Comparison of ENCODE assay signal across 24 cellular contexts in genomic region chr17:78588258-78589030, GRCh38. TPM values are rescaled to one million over a fixed set of nuclear protein-coding genes. Genes with fewer than 3 reads are reported as not detected.
DNase-seq lines count a peak whose midpoint lies in the region; ATAC-seq and TF ChIP-seq lines count a peak whose summit lies in the region.
"Had no signal": no experiment of that assay in that cellular context is flagged by ENCODE, and none has a peak within 500 bp of the region (broad histone marks: within the 10 kb centered on the region; RNA-seq: fewer than 3 reads in every experiment).

No MANE protein-coding gene starts in this region.

- H3K23ac ChIP-seq in IMR-90 (ENCODE audit: low read depth, low read length): no peak overlapping the region
- no peak overlapping the region for H3K23ac ChIP-seq in mesenchymal stem cell (ENCODE audit: low read length in 2 of 2)

- CTCF ChIA-PET in IMR-90 (lab: Yijun Ruan, JAX): no interaction called here

- H4K91ac ChIP-seq in IMR-90 (ENCODE audit: insufficient read depth, low read depth, low read length) (no peak overlapping the region), mesenchymal stem cell (ENCODE audit: low read length) (peak overlapping the region; percentile 62)

- H3K27me3 ChIP-seq in BLaER1 (no peaks in the 10 kb centered on the region), IMR-90 (ENCODE audit: control insufficient read depth, insufficient read depth, low read length) (peaks cover 9% of the 10 kb centered on the region; the same call in 1 of the 2 replicates), mesenchymal stem cell (ENCODE audit: control insufficient read depth in 1 of 2, insufficient read depth in 1 of 2, low read length in 2 of 2) (peaks cover 0 to 26% of the 10 kb centered on the region in 2 experiments)
- H3K27me3 ChIP-seq: body of pancreas, suprapubic skin had no signal

- intact Hi-C loops in IMR-90 (cut with micrococcal nuclease): no loop called here

- no peak overlapping the region for H3K56ac ChIP-seq in IMR-90 (ENCODE audit: extremely low read depth, insufficient read depth, low read length)

- H3K4me3 ChIP-seq in BLaER1 (no peak overlapping the region), IMR-90 (ENCODE audit: insufficient read depth, low read depth, low read length) (no peak overlapping the region), mesenchymal stem cell (ENCODE audit: insufficient read depth in 1 of 2, low read depth in 1 of 2, low read length in 2 of 2) (no peak overlapping the region)
- H3K4me3 ChIP-seq: body of pancreas, skin epidermis, suprapubic skin had no signal

- no TSS peak for BruUV-seq in IMR-90 (replicated peaks; lab: Mats Ljungman, UMichigan)

- H2BK12ac ChIP-seq in mesenchymal stem cell (ENCODE audit: low read length in 2 of 2): peak overlapping the region; percentile 59 to 89

- in situ Hi-C loops in IMR-90 (cut with MboI; ENCODE audit: low sequenced_read_pairs): no loop called here

- H3K79me1 ChIP-seq in IMR-90 (ENCODE audit: low read depth in 1 of 2, low read length in 2 of 2): no peaks in the 10 kb centered on the region
- H3K79me1 ChIP-seq in mesenchymal stem cell (replicated peaks; ENCODE audit: low read length, poor library complexity, severe bottlenecking): no peaks in the 10 kb centered on the region

- no peak overlapping the region for H4K8ac ChIP-seq in IMR-90 (ENCODE audit: low read depth in 2 of 2, low read length in 2 of 2)
- H4K8ac ChIP-seq in mesenchymal stem cell (ENCODE audit: low read length): peak overlapping the region; percentile 10

- peak overlapping the region; percentile 80 for H3K4me2 ChIP-seq in BLaER1
- no peak overlapping the region for H3K4me2 ChIP-seq in IMR-90 (ENCODE audit: low read depth, low read length)
- no peak overlapping the region for H3K4me2 ChIP-seq in mesenchymal stem cell (ENCODE audit: low read length, poor library complexity, severe bottlenecking)

- H2AK9ac ChIP-seq in IMR-90 (replicated peaks; ENCODE audit: low read depth, low read length, poor library complexity): no peak overlapping the region

- H2BK120ac ChIP-seq in IMR-90 (ENCODE audit: low read depth, low read length) (no peak overlapping the region), mesenchymal stem cell (ENCODE audit: low read depth, low read length) (peak overlapping the region; percentile 40)

- peaks cover 66% of the 10 kb centered on the region for H3K4me1 ChIP-seq in BLaER1
- peaks cover 2% of the 10 kb centered on the region; the same call in 1 of the 2 replicates for H3K4me1 ChIP-seq in IMR-90 (ENCODE audit: control insufficient read depth, insufficient read depth, low read length)
- H3K4me1 ChIP-seq in mesenchymal stem cell (ENCODE audit: control insufficient read depth, insufficient read depth, low read depth, low read length): peaks cover 14% of the 10 kb centered on the region
- H3K4me1 ChIP-seq: body of pancreas had no signal

- peak overlapping the region; percentile 1; the same call in 1 of the 2 replicates for H2AK5ac ChIP-seq in IMR-90 (ENCODE audit: low read depth, low read length)
- H2AK5ac ChIP-seq in mesenchymal stem cell (ENCODE audit: low read length, severe bottlenecking): peak overlapping the region; percentile 33

- dilution Hi-C loops in IMR-90 (cut with HindIII; ENCODE audit: low sequenced_read_pairs, unreplicated experiment): no loop called here

- H3K9me3 ChIP-seq in BLaER1 (no peaks in the 10 kb centered on the region), IMR-90 (ENCODE audit: control insufficient read depth, insufficient read depth, low read length) (no peaks in the 10 kb centered on the region), mesenchymal stem cell (ENCODE audit: control insufficient read depth, low read length) (no peaks in the 10 kb centered on the region)
- H3K9me3 ChIP-seq: body of pancreas, suprapubic skin had no signal

- H3K9ac ChIP-seq in BLaER1 (no peak overlapping the region), IMR-90 (ENCODE audit: low read depth, low read length) (no peak overlapping the region), mesenchymal stem cell (ENCODE audit: low read length) (no peak overlapping the region)

- WGBS in IMR-90 (ENCODE audit: extremely low coverage in 2 of 2, insufficient read length in 1 of 2), 2 experiments: 62% methylated on average over 3 of the region's 16 CpGs; no CpG with 5 or more reads in 1 of the 2 experiments
- whole genome bisulfite sequencing in mesenchymal stem cell: 68% methylated on average over 16 of the region's 16 CpGs

- H3K36me3 ChIP-seq in BLaER1 (no peaks in the 10 kb centered on the region), IMR-90 (ENCODE audit: control insufficient read depth, insufficient read depth, low read length) (no peaks in the 10 kb centered on the region), mesenchymal stem cell (ENCODE audit: control insufficient read depth in 1 of 2, insufficient read depth in 2 of 2, low read depth in 1 of 2, low read length in 2 of 2) (no peaks in the 10 kb centered on the region)
- H3K36me3 ChIP-seq: suprapubic skin had no signal

- TF ChIP-seq CTCF in IMR-90 (conservative IDR thresholded peaks at IDR 0.05; ENCODE audit: low read depth, low read length): no peak

- H3K14ac ChIP-seq in IMR-90 (replicated peaks; ENCODE audit: low read depth, low read length) (no peak overlapping the region), mesenchymal stem cell (ENCODE audit: low read length in 2 of 2) (no peak overlapping the region)

- no peaks in the 10 kb centered on the region for H4K20me1 ChIP-seq in BLaER1
- peaks cover 4% of the 10 kb centered on the region; the same call in 1 of the 2 replicates for H4K20me1 ChIP-seq in IMR-90 (ENCODE audit: insufficient read depth, low read length)

- ATAC-seq in IMR-90 (ENCODE audit: low read depth): no peak
- ATAC-seq: activated CD8-positive, alpha-beta T cell treated with anti-CD3 and anti-CD28 coated beads, Interleukin-2, amount 10 ng/mL, durations not matched to agents 7 days and 5 days; body of pancreas; stimulated activated memory B cell treated with anti-CD40 and anti-IgM and Interleukin-4, amounts not matched to agents 10 μg/mL and 1 μg/mL and 100 μg/mL, for 72 hours had no signal

- peaks cover 5% of the 10 kb centered on the region; the same call in 1 of the 2 replicates for H3K9me1 ChIP-seq in IMR-90 (ENCODE audit: insufficient read depth, low read length)

- DNase-seq in IMR-90: no peak
- peak; percentile 58 for DNase-seq in SK-N-DZ (ENCODE audit: low spot score)
- DNase-seq in mesenchymal stem cell: no peak
- no peak for DNase-seq in DMS53 treated with DMSO at 0.1 percent for 48 hours (lab: John Stamatoyannopoulos, UW; ENCODE audit: unreplicated experiment)
- DNase-seq in hippocampal formation (lab: John Stamatoyannopoulos, UW): no peak
- no peak for DNase-seq in stimulated activated naive CD4-positive, alpha-beta T cell (lab: John Stamatoyannopoulos, UW)
- DNase-seq in AG08396 (ENCODE audit: low spot score): no peak
- DNase-seq: activated CD4-positive, alpha-beta T cell treated with anti-CD3 and anti-CD28 coated beads for 1 hour; activated CD8-positive, alpha-beta T cell treated with anti-CD3 and anti-CD28 coated beads, Interleukin-2, amount 10 ng/mL, durations not matched to agents 7 days and 5 days; activated effector memory CD4-positive, alpha-beta T cell treated with Interleukin-2 at 50 U/mL for 16 hours; activated T-cell treated with anti-CD3 and anti-CD28 coated beads for 4 hours; body of pancreas; effector CD4-positive, alpha-beta T cell; EL; NCI-H2029; NK-92 treated with Interleukin-12 subunit alpha and Interleukin-12 subunit beta, amount 100 ng/mL, for 24 hours; SIG-M5; stimulated activated CD4-positive, alpha-beta T cell treated with anti-CD3 and anti-CD28 coated beads, Interleukin-2, amount 100 ng/mL, for 48 hours had no signal

- H2AFZ ChIP-seq in IMR-90 (replicated peaks; ENCODE audit: low read length, poor library complexity) (no peak overlapping the region), mesenchymal stem cell (ENCODE audit: low read depth, low read length) (no peak overlapping the region)

- H3K18ac ChIP-seq in IMR-90 (ENCODE audit: low read depth, low read length) (no peak overlapping the region), mesenchymal stem cell (ENCODE audit: low read depth in 1 of 2, low read length in 2 of 2) (peak overlapping the region; percentile 40 to 80)

- no peak for TF ChIP-seq RAD21 in IMR-90 (IDR thresholded peaks at IDR 0.05; ENCODE audit: low read length)

- H3K27ac ChIP-seq in BLaER1 (no peak overlapping the region), IMR-90 (ENCODE audit: insufficient read depth, low read length) (no peak overlapping the region), mesenchymal stem cell (ENCODE audit: low read length, poor library complexity, severe bottlenecking) (no peak overlapping the region)
- H3K27ac ChIP-seq: body of pancreas, skin epidermis, suprapubic skin had no signal

- H2BK5ac ChIP-seq in IMR-90 (ENCODE audit: low read depth, low read length, poor library complexity, severe bottlenecking) (no peak overlapping the region), mesenchymal stem cell (ENCODE audit: low read depth, low read length, poor library complexity, severe bottlenecking) (no peak overlapping the region)

- no peak overlapping the region for H4K5ac ChIP-seq in IMR-90 (ENCODE audit: low read depth, low read length)

- POLR2A ChIA-PET in IMR-90 (lab: Charles Lee; ENCODE audit: unreplicated experiment): no interaction called here

- no peak for TF ChIP-seq POLR2A in IMR-90 (IDR thresholded peaks at IDR 0.05; ENCODE audit: low read depth, low read length)

- H2BK15ac ChIP-seq in IMR-90 (ENCODE audit: low read depth, low read length) (no peak overlapping the region), mesenchymal stem cell (ENCODE audit: low read depth, poor library complexity, severe bottlenecking) (no peak overlapping the region)

- no peak overlapping the region for H2BK20ac ChIP-seq in IMR-90 (ENCODE audit: low read depth, low read length)

- H3K4ac ChIP-seq in IMR-90 (ENCODE audit: low read depth, low read length) (no peak overlapping the region), mesenchymal stem cell (ENCODE audit: low read depth in 1 of 2, low read length in 2 of 2) (peak overlapping the region in 1 of 2 experiments; percentile 6)

TF ChIP-seq in IMR-90, 13 proteins besides CTCF, POLR2A, EP300 and RAD21 (continues in another document):
- TF ChIP-seq CHD1 (IDR thresholded peaks at IDR 0.05; ENCODE audit: low read depth, low read length) (no peak), BHLHE40 (IDR thresholded peaks at IDR 0.05; ENCODE audit: low read depth, low read length) (no peak), MAZ (IDR thresholded peaks at IDR 0.05; ENCODE audit: borderline replicate concordance, low read depth, low read length) (no peak), RFX5 (IDR thresholded peaks at IDR 0.05; ENCODE audit: low read depth, low read length) (no peak), FOS (IDR thresholded peaks at IDR 0.05; ENCODE audit: low read depth, low read length) (no peak), NFE2L2 (IDR thresholded peaks at IDR 0.05; ENCODE audit: low read depth, low read length) (no peak)

RNA-seq across cellular contexts. Expression of gene DNAH17, which starts 11.2 kb away (rescaled TPM):
- total RNA-seq in IMR-90 (2012; rRNA removed): not detected in 2 replicates
- not detected in 2 replicates for polyA plus RNA-seq in IMR-90 (2012; rRNA removed)
- polyA plus RNA-seq in IMR-90 (2012; cell fraction: cytosol; rRNA removed): not detected in 2 replicates
- not detected in 2 replicates for polyA plus RNA-seq in IMR-90 (2012; cell fraction: nucleus; rRNA removed; ENCODE audit: low replicate concordance)
- not detected in 2 replicates for polyA plus RNA-seq in SK-N-DZ (2014; cell fraction: cytosol; rRNA removed)
- not detected in 2 replicates for polyA plus RNA-seq in SK-N-DZ (2014; cell fraction: nucleus; rRNA removed)
- polyA plus RNA-seq in mesenchymal stem cell (2013, experiment 1 of 2): 0.06 TPM
- 0.01 TPM for polyA plus RNA-seq in mesenchymal stem cell (2013, experiment 2 of 2)
- total RNA-seq: body of pancreas, epithelial cell of proximal tubule had no signal
- polyA plus RNA-seq: BJ had no signal
